28 cellular contexts compared by ENCODE assay signal in genomic region chr6:51644426-51644825, GRCh38.
DNase-seq lines count a peak whose midpoint lies in the region; ATAC-seq, FAIRE-seq and TF ChIP-seq lines count a peak whose summit lies in the region.
"Had no signal": no experiment of that assay in that cellular context is flagged by ENCODE, and none has a peak within 500 bp of the region (broad histone marks: within the 10 kb centered on the region; RNA-seq: fewer than 3 reads in every experiment).

No MANE protein-coding gene starts in this region.

- no peaks in the 10 kb centered on the region for H3K27me3 Mint-ChIP-seq in MCF 10A (ENCODE audit: insufficient read depth, unreplicated experiment)
- H3K27me3 Mint-ChIP-seq: B cell had no signal

- no peaks in the 10 kb centered on the region for H3K36me3 ChIP-seq in breast epithelium
- H3K36me3 ChIP-seq: Peyer's patch, SJSA1 had no signal

- no peaks in the 10 kb centered on the region for H3K9me3 ChIP-seq in breast epithelium
- H3K9me3 ChIP-seq: Caco-2, Peyer's patch, SJSA1 had no signal

- BruUV-seq in MCF 10A (replicated peaks; lab: Mats Ljungman, UMichigan), result no TSS peak

- no peak overlapping the region for H3K27ac Mint-ChIP-seq in MCF 10A (ENCODE audit: low read depth, unreplicated experiment)
- H3K27ac Mint-ChIP-seq: B cell; CD8-positive, alpha-beta T cell had no signal

- intact Hi-C loops in MCF 10A (cut with micrococcal nuclease), result no loop called here
- intact Hi-C loops in breast epithelium (cut with DNase I; ENCODE audit: low total_unique reads), result no loop called here
- intact Hi-C loops in Right ventricle myocardium inferior (cut with DNase I), result no loop called here

- TF ChIP-seq CTCF in MCF 10A (IDR thresholded peaks at IDR 0.05; ENCODE audit: unreplicated experiment) (no peak), breast epithelium (IDR thresholded peaks at IDR 0.05) (no peak), foreskin keratinocyte (conservative IDR thresholded peaks at IDR 0.05) (no peak)

- H3K27me3 ChIP-seq in breast epithelium (no peaks in the 10 kb centered on the region), foreskin keratinocyte (no peaks in the 10 kb centered on the region)
- H3K27me3 ChIP-seq: Peyer's patch, SJSA1 had no signal

- ATAC-seq in foreskin keratinocyte (peak; percentile 96), GM21526 (IDR thresholded peaks at IDR 0.05; ENCODE audit: low FRiP score, unreplicated experiment) (no peak), esophagus mucosa (no peak), Right ventricle myocardium inferior (no peak)
- ATAC-seq: CD8-positive, alpha-beta T cell had no signal

- DNase-seq in MCF 10A (ENCODE audit: unreplicated experiment) (peak; percentile 85), breast epithelium (ENCODE audit: low spot score in 2 of 2) (no peak), astrocyte of the hippocampus (ENCODE audit: low read depth, low spot score) (peak; percentile 10), foreskin keratinocyte (peak; percentile 88 to 93), urothelium cell line (ENCODE audit: low spot score) (peak; percentile 69), Right ventricle myocardium inferior (ENCODE audit: missing footprints) (no peak)
- DNase-seq: Caco-2; CD8-positive, alpha-beta T cell; EL; GDM1; KBM-7; NCI-H1048; NCI-H1436; NCI-H187; NCI-H2081 treated with DMSO at 0.1 percent for 48 hours; NCI-H2171; NCI-H226; NCI-H510A; NCI-H69; Peyer's patch had no signal

- CTCF ChIA-PET in MCF 10A (lab: Yijun Ruan, JAX), result interaction anchor here (1.2 kb wide), 1 partner anchor 76 kb away, joined by 4 read pairs; no protein-coding TSS in a partner anchor

- H3K4me1 ChIP-seq in breast epithelium (no peaks in the 10 kb centered on the region), foreskin keratinocyte (peaks cover 22% of the 10 kb centered on the region)
- H3K4me1 ChIP-seq: Caco-2, Peyer's patch, SJSA1 had no signal

- no peak overlapping the region for H3K4me3 Mint-ChIP-seq in MCF 10A (ENCODE audit: unreplicated experiment)
- H3K4me3 Mint-ChIP-seq: B cell; CD8-positive, alpha-beta T cell had no signal

- H3K27ac ChIP-seq in breast epithelium (no peak overlapping the region), foreskin keratinocyte (no peak overlapping the region)
- H3K27ac ChIP-seq: 22Rv1, C4-2B, Peyer's patch, SJSA1 had no signal

- TF ChIP-seq POLR2A in breast epithelium (IDR thresholded peaks at IDR 0.05), result no peak

- peak; percentile 55 for FAIRE-seq in urothelium cell line (lab: Jason Lieb, UNC)
- FAIRE-seq: GM19239, H54 had no signal

- H3K4me1 Mint-ChIP-seq in MCF 10A (ENCODE audit: insufficient read depth, unreplicated experiment), result peaks cover 32% of the 10 kb centered on the region
- H3K4me1 Mint-ChIP-seq: B cell had no signal

- H3K9me3 Mint-ChIP-seq in MCF 10A (ENCODE audit: unreplicated experiment), result no peaks in the 10 kb centered on the region

- H3K4me3 ChIP-seq in breast epithelium, result no peak overlapping the region
- H3K4me3 ChIP-seq: Peyer's patch, SJSA1 had no signal

- H3K36me3 Mint-ChIP-seq in MCF 10A (ENCODE audit: insufficient read depth, unreplicated experiment), result no peaks in the 10 kb centered on the region
- H3K36me3 Mint-ChIP-seq: CD8-positive, alpha-beta T cell had no signal

- POLR2A ChIA-PET in MCF 10A (lab: Yijun Ruan, JAX), result interaction anchor here (1.0 kb wide), 1 partner anchor 9 kb away, joined by 3 read pairs; no protein-coding TSS in a partner anchor

Comparison
In these comparisons a context has a peak if more than half of its experiments do, and no peak if none do; other contexts are left out.
1. DNase-seq: peak in MCF 10A (single experiment), astrocyte of the hippocampus (single experiment), foreskin keratinocyte (2 of 2) and urothelium cell line (single experiment); none in breast epithelium (0 of 2) and Right ventricle myocardium inferior (single experiment).